1 cellular context compared by ENCODE assay signal in genomic region chr17:75352079-75352569, GRCh38.
TF ChIP-seq lines count a peak whose summit lies in the region.

No MANE protein-coding gene starts in this region.

TF ChIP-seq in HepG2, 621 proteins besides CTCF, POLR2A, EP300 and RAD21:
- TF ChIP-seq ZXDC (CRISPR knock-in tag; IDR thresholded peaks at IDR 0.05) (no peak), RFXANK (CRISPR knock-in tag; IDR thresholded peaks at IDR 0.05) (no peak), SPEN (CRISPR knock-in tag; IDR thresholded peaks at IDR 0.05; ENCODE audit: low read depth) (no peak), ZNF768 (CRISPR knock-in tag; IDR thresholded peaks at IDR 0.05) (peak; percentile 25; the same call in 1 of the 2 replicates), AHDC1 (CRISPR knock-in tag; IDR thresholded peaks at IDR 0.05; ENCODE audit: borderline replicate concordance) (no peak), ZNF281 (CRISPR knock-in tag; IDR thresholded peaks at IDR 0.05; ENCODE audit: borderline replicate concordance) (peak; percentile 40; the same call in 1 of the 2 replicates), PRMT3 (CRISPR knock-in tag; IDR thresholded peaks at IDR 0.05; ENCODE audit: borderline replicate concordance, low read depth) (no peak), ZNF687 (CRISPR knock-in tag; IDR thresholded peaks at IDR 0.05) (peak; percentile 24; the same call in 1 of the 2 replicates), RBM22 (optimal IDR thresholded peaks at IDR 0.05; ENCODE audit: low read length) (peak; percentile 74), GZF1 (CRISPR knock-in tag; IDR thresholded peaks at IDR 0.05) (no peak), ZBTB38 (CRISPR knock-in tag; IDR thresholded peaks at IDR 0.05) (peak; percentile 51; the same call in 1 of the 2 replicates)
TF ChIP-seq in HepG2: peak in this region for 5.
